ENCODE assay signal across 10 cellular contexts in genomic region chr7:98119257-98119918, GRCh38. TPM values are rescaled to one million over a fixed set of nuclear protein-coding genes. Genes with fewer than 3 reads are reported as not detected.
DNase-seq lines count a peak whose midpoint lies in the region; ATAC-seq, FAIRE-seq and TF ChIP-seq lines count a peak whose summit lies in the region.
"Had no signal": no experiment of that assay in that cellular context is flagged by ENCODE, and none has a peak within 500 bp of the region (broad histone marks: within the 10 kb centered on the region; RNA-seq: fewer than 3 reads in every experiment).

No MANE protein-coding gene starts in this region.

- TF ChIP-seq POLR2A in GM12891 (IDR thresholded peaks at IDR 0.05; ENCODE audit: low read depth, low read length): no peak

- no peaks in the 10 kb centered on the region for H3K27me3 ChIP-seq in RWPE2 (ENCODE audit: insufficient read depth, poor library complexity, severe bottlenecking)
- no peaks in the 10 kb centered on the region for H3K27me3 ChIP-seq in thymus (ENCODE audit: control insufficient read depth, insufficient read depth)

- no peaks in the 10 kb centered on the region for H3K36me3 ChIP-seq in HEK293 (ENCODE audit: control insufficient read depth in 2 of 2, insufficient read depth in 1 of 2, low read length in 2 of 2)
- H3K36me3 ChIP-seq in RWPE2 (ENCODE audit: low read depth): no peaks in the 10 kb centered on the region
- no peaks in the 10 kb centered on the region for H3K36me3 ChIP-seq in thymus (ENCODE audit: control insufficient read depth, insufficient read depth)

- 96% methylated on average over 10 of the region's 10 CpGs for WGBS in thymus

- no peak for FAIRE-seq in GM12891 (lab: Jason Lieb, UNC)
- FAIRE-seq: H1 had no signal

- H3K4me1 ChIP-seq in HEK293 (ENCODE audit: control insufficient read depth, insufficient read depth, low read length) (peaks cover 41% of the 10 kb centered on the region), RWPE2 (ENCODE audit: insufficient read depth, poor library complexity, severe bottlenecking) (peaks cover 36% of the 10 kb centered on the region), thymus (ENCODE audit: control insufficient read depth, insufficient read depth, low read length) (peaks cover 2% of the 10 kb centered on the region)

- CTCF ChIA-PET in HEK293 (lab: Yijun Ruan, JAX): interaction anchor here (0.8 to 3.9 kb wide), 6 partner anchors 8 to 98 kb away, joined by 3 to 21 read pairs (median 8); partner anchors contain the start of gene LMTK2

- no peak overlapping the region for H3K27ac ChIP-seq in HEK293 (ENCODE audit: extremely low read depth, low read depth, low read length)
- H3K27ac ChIP-seq in RWPE2 (ENCODE audit: poor library complexity, severe bottlenecking): peak overlapping the region; percentile 66
- peak overlapping the region; percentile 60 for H3K27ac ChIP-seq in thymus (ENCODE audit: low read depth)

- ATAC-seq in RWPE2 (ENCODE audit: low read depth): peak; percentile 98
- ATAC-seq: activated CD8-positive, alpha-beta T cell treated with anti-CD3 and anti-CD28 coated beads, Interleukin-2, amount 10 ng/mL, durations not matched to agents 7 days and 5 days had no signal

- DNase-seq in RWPE2 (ENCODE audit: low spot score): no peak
- DNase-seq in glomerular visceral epithelial cell (ENCODE audit: extremely low spot score): peak; percentile 69
- DNase-seq in GM12891 (ENCODE audit: insufficient read length, low spot score): no peak
- DNase-seq in activated CD8-positive, alpha-beta memory T cell treated with anti-CD3 and anti-CD28 coated beads, Interleukin-2, amount 50 U/mL, for 48 hours: no peak
- DNase-seq in stimulated activated CD4-positive, alpha-beta T cell treated with anti-CD3 and anti-CD28 coated beads, Interleukin-1b, Interleukin-23, amount 100 ng/mL, for 48 hours: no peak
- DNase-seq: activated CD8-positive, alpha-beta T cell treated with anti-CD3 and anti-CD28 coated beads, Interleukin-2, amount 10 ng/mL, durations not matched to agents 7 days and 5 days had no signal

- TF ChIP-seq CTCF in HEK293 (tag by site-specific recombination; IDR thresholded peaks at IDR 0.05) (no peak), RWPE2 (IDR thresholded peaks at IDR 0.05; ENCODE audit: poor library complexity, severe bottlenecking) (no peak)

- H3K4me3 ChIP-seq in HEK293 (ENCODE audit: low read depth, low read length) (no peak overlapping the region), RWPE2 (ENCODE audit: severe bottlenecking) (no peak overlapping the region), thymus (ENCODE audit: low read length) (no peak overlapping the region)
- H3K4me3 ChIP-seq: lung had no signal

- H3K9me3 ChIP-seq in HEK293 (ENCODE audit: control insufficient read depth, insufficient read depth, low read depth, low read length): no peaks in the 10 kb centered on the region
- H3K9me3 ChIP-seq in RWPE2 (ENCODE audit: severe bottlenecking): no peaks in the 10 kb centered on the region
- no peaks in the 10 kb centered on the region for H3K9me3 ChIP-seq in thymus (ENCODE audit: control insufficient read depth)

- POLR2A ChIA-PET in HEK293 (lab: Yijun Ruan, JAX): interaction anchor here (0.5 to 1.9 kb wide), 6 partner anchors 9 to 247 kb away, joined by 3 to 7 read pairs (median 4); partner anchors contain the start of gene ASNS

TF ChIP-seq in HEK293, 187 proteins besides CTCF, POLR2A, EP300 and RAD21 (continues in another document):
- TF ChIP-seq, protein P1, sequence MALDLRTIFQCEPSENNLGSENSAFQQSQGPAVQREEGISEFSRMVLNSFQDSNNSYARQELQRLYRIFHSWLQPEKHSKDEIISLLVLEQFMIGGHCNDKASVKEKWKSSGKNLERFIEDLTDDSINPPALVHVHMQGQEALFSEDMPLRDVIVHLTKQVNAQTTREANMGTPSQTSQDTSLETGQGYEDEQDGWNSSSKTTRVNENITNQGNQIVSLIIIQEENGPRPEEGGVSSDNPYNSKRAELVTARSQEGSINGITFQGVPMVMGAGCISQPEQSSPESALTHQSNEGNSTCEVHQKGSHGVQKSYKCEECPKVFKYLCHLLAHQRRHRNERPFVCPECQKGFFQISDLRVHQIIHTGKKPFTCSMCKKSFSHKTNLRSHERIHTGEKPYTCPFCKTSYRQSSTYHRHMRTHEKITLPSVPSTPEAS (tag by site-specific recombination; IDR thresholded peaks at IDR 0.05): no peak
- 0 out of 2 replicates have a peak, but pooled peaks have one; percentile 27 for TF ChIP-seq ZEB2 (tag by site-specific recombination; IDR thresholded peaks at IDR 0.05)
- TF ChIP-seq ZNF600 (tag by site-specific recombination; IDR thresholded peaks at IDR 0.05): peak; percentile 70
- 0 out of 2 replicates have a peak, but pooled peaks have one; percentile 21 for TF ChIP-seq WT1 (tag by site-specific recombination; IDR thresholded peaks at IDR 0.05)
- TF ChIP-seq ZNF433 (tag by site-specific recombination; IDR thresholded peaks at IDR 0.05; ENCODE audit: low read depth): no peak
- TF ChIP-seq ZNF843 (tag by site-specific recombination; IDR thresholded peaks at IDR 0.05): 0 out of 2 replicates have a peak, but pooled peaks have one; percentile 22
- peak; percentile 43; the same call in 1 of the 2 replicates for TF ChIP-seq HIC1 (tag by site-specific recombination; IDR thresholded peaks at IDR 0.05)
- 0 out of 2 replicates have a peak, but pooled peaks have one; percentile 16 for TF ChIP-seq ZXDB (tag by site-specific recombination; IDR thresholded peaks at IDR 0.05)
- no peak for TF ChIP-seq ZBTB7A (tag by site-specific recombination; IDR thresholded peaks at IDR 0.05; ENCODE audit: low read depth)
- TF ChIP-seq SP7 (tag by site-specific recombination; IDR thresholded peaks at IDR 0.05): peak; percentile 78

TF ChIP-seq in GM12891, 5 proteins besides CTCF, POLR2A, EP300 and RAD21:
- TF ChIP-seq PAX5 (IDR thresholded peaks at IDR 0.05; ENCODE audit: insufficient read depth, low read length, severe bottlenecking) (no peak), SPI1 (IDR thresholded peaks at IDR 0.05; ENCODE audit: low read depth, low read length) (no peak), TAF1 (IDR thresholded peaks at IDR 0.05; ENCODE audit: low read depth, low read length) (no peak), POU2F2 (IDR thresholded peaks at IDR 0.05; ENCODE audit: low read depth, low read length) (no peak), POLR2AphosphoS5 (IDR thresholded peaks at IDR 0.05; ENCODE audit: low read depth, low read length) (no peak)

RNA-seq across cellular contexts. Expression of gene LMTK2, which starts 12.7 kb away (rescaled TPM):
- polyA plus RNA-seq in thymus: 4.4 TPM
- 2.0 TPM for polyA plus RNA-seq in GM12891 (2012; ENCODE audit: low read depth, missing spikeins)
